ENCODE assay signal across 1 cellular context in the genomic region with DNA sequence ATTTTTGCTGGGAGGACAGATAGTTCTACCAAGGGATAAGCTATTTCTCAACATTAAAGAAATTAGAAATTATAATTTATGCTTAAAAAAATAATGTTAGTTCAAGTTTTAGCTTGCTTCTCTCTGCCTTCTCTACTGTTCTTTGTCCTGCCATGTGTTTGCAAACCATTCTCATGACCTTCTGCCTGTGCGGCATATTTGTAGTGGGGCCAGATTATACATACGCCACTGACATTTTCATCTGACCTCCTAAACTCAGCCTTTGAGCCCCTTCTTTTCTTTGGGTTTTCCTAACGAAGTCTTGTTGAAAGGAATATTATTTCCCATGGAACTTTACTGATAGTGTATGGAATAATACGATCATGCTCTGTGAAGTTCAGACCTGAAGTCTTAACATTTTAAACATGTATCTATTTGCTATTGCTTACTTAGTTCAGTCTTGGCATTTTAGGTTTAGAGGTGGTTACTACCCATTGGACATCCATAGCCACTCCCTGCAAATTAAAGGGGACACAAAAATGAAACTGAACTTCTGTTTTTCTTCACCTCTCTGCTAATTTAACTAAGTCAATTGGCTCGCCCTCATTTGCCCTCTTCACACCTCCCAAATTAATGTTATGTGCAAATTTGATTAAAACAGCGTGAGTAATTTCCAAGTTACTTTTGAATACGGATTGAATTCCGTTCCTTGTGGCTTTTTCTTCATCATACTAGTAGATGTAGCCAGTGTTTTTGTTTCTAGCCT.
TF ChIP-seq lines count a peak whose summit lies in the region.

No MANE protein-coding gene starts in this region.

TF ChIP-seq in H1, 55 proteins besides CTCF, POLR2A, EP300 and RAD21:
- TF ChIP-seq HDAC2 (IDR thresholded peaks at IDR 0.05; ENCODE audit: borderline replicate concordance in 1 of 2, low read depth in 2 of 2, low read length in 2 of 2): no peak
- no peak for TF ChIP-seq NRF1 (IDR thresholded peaks at IDR 0.05; ENCODE audit: low read depth, low read length)
- TF ChIP-seq JUN (IDR thresholded peaks at IDR 0.05; ENCODE audit: low read depth, low read length): no peak
- no peak for TF ChIP-seq NANOG (IDR thresholded peaks at IDR 0.05; ENCODE audit: insufficient read depth, low read depth, low read length, poor library complexity, severe bottlenecking)
- TF ChIP-seq, protein P1, sequence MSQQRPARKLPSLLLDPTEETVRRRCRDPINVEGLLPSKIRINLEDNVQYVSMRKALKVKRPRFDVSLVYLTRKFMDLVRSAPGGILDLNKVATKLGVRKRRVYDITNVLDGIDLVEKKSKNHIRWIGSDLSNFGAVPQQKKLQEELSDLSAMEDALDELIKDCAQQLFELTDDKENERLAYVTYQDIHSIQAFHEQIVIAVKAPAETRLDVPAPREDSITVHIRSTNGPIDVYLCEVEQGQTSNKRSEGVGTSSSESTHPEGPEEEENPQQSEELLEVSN (IDR thresholded peaks at IDR 0.05): no peak
- TF ChIP-seq, protein P2, sequence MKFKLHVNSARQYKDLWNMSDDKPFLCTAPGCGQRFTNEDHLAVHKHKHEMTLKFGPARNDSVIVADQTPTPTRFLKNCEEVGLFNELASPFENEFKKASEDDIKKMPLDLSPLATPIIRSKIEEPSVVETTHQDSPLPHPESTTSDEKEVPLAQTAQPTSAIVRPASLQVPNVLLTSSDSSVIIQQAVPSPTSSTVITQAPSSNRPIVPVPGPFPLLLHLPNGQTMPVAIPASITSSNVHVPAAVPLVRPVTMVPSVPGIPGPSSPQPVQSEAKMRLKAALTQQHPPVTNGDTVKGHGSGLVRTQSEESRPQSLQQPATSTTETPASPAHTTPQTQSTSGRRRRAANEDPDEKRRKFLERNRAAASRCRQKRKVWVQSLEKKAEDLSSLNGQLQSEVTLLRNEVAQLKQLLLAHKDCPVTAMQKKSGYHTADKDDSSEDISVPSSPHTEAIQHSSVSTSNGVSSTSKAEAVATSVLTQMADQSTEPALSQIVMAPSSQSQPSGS (IDR thresholded peaks at IDR 0.05; ENCODE audit: low read length): no peak
- no peak for TF ChIP-seq TBP (IDR thresholded peaks at IDR 0.05; ENCODE audit: low read depth, low read length)
- TF ChIP-seq FOSL1 (IDR thresholded peaks at IDR 0.05; ENCODE audit: insufficient read depth, low read depth, low read length): no peak
- no peak for TF ChIP-seq SUZ12 (IDR thresholded peaks at IDR 0.05; ENCODE audit: low read length)
- no peak for TF ChIP-seq BACH1 (IDR thresholded peaks at IDR 0.05; ENCODE audit: low read length)
- no peak for TF ChIP-seq ZNF274 (IDR thresholded peaks at IDR 0.05; ENCODE audit: borderline replicate concordance, extremely low read depth, low read length)
- no peak for TF ChIP-seq EGR1 (IDR thresholded peaks at IDR 0.05; ENCODE audit: borderline replicate concordance, low read depth, low read length)
TF ChIP-seq in H1: peak in this region for 0.
